Comparison of ENCODE assay signal across 24 cellular contexts in genomic region chr22:39138357-39138997, GRCh38. TPM values are rescaled to one million over a fixed set of nuclear protein-coding genes. Genes with fewer than 3 reads are reported as not detected.
"Had no signal": no experiment of that assay in that cellular context is flagged by ENCODE, and none has a peak within 500 bp of the region (broad histone marks: within the 10 kb centered on the region; RNA-seq: fewer than 3 reads in every experiment).

No MANE protein-coding gene starts in this region.

- H3K9me3 ChIP-seq: esophagus squamous epithelium, heart right ventricle, tibial nerve had no signal

- H3K9me3 Mint-ChIP-seq: activated naive CD4-positive, alpha-beta T cell treated with anti-CD3 and anti-CD28 coated beads, Interleukin-2, amount 50 U/mL, for 24 hours; activated T-cell treated with anti-CD3 and anti-CD28 coated beads, Interleukin-2, amount 50 U/mL, for 4 hours; immature natural killer cell; natural killer cell treated with Interleukin-12 subunit alpha and Interleukin-12 subunit beta and Interleukin-15 and Interleukin-18, amount 100 ng/mL, for 72 hours; stimulated activated naive CD8-positive, alpha-beta T cell treated with anti-CD3 and anti-CD28 coated beads, Interleukin-15, Interleukin-2, amounts not matched to agents 100 ng/mL and 50 ng/mL, for 24 hours; T-helper 2 cell treated with Interferon-gamma antibody and Interleukin-4, amounts not matched to agents 5 μg/mL and 100 μg/mL, for 36 hours had no signal

- H3K27ac Mint-ChIP-seq: activated CD4-positive, alpha-beta T cell treated with anti-CD3 and anti-CD28 coated beads for 36 hours; activated naive CD4-positive, alpha-beta T cell treated with anti-CD3 and anti-CD28 coated beads, Interleukin-2, amount 50 U/mL, for 24 hours; natural killer cell treated with Interleukin-12 subunit alpha and Interleukin-12 subunit beta and Interleukin-15 and Interleukin-18, amount 100 ng/mL, for 72 hours; progenitor cell of endocrine pancreas; stimulated activated naive CD8-positive, alpha-beta T cell treated with anti-CD3 and anti-CD28 coated beads, Interleukin-15, Interleukin-2, amounts not matched to agents 100 ng/mL and 50 ng/mL, for 24 hours; T-helper 2 cell treated with Interferon-gamma antibody and Interleukin-4, amounts not matched to agents 5 μg/mL and 100 μg/mL, for 36 hours had no signal

- DNase-seq: activated CD4-positive, alpha-beta T cell treated with anti-CD3 and anti-CD28 coated beads for 36 hours; activated CD4-positive, alpha-beta T cell treated with anti-CD3 and anti-CD28 coated beads, Interleukin-2, amount 50 U/mL, for 48 hours; activated gamma-delta T cell; activated T-cell treated with anti-CD3 and anti-CD28 coated beads, Interleukin-2, amount 50 U/mL, for 4 hours; dermis blood vessel endothelial cell; effector memory CD4-positive, alpha-beta T cell; esophagus squamous epithelium; heart right ventricle; immature natural killer cell; nucleus accumbens; stimulated activated CD4-positive, alpha-beta T cell treated with anti-CD3 and anti-CD28 coated beads, Interleukin-15, amount 100 ng/mL, for 24 hours; stimulated activated CD4-positive, alpha-beta T cell treated with anti-CD3 and anti-CD28 coated beads, Interleukin-2, amount 100 ng/mL, for 48 hours had no signal

- H3K36me3 Mint-ChIP-seq: natural killer cell treated with Interleukin-12 subunit alpha and Interleukin-12 subunit beta and Interleukin-15 and Interleukin-18, amount 100 ng/mL, for 72 hours had no signal

- H3K4me3 Mint-ChIP-seq: activated CD4-positive, alpha-beta T cell treated with anti-CD3 and anti-CD28 coated beads for 36 hours; activated naive CD4-positive, alpha-beta T cell treated with anti-CD3 and anti-CD28 coated beads, Interleukin-2, amount 50 U/mL, for 24 hours; activated T-cell treated with anti-CD3 and anti-CD28 coated beads, Interleukin-2, amount 50 U/mL, for 4 hours; immature natural killer cell; natural killer cell treated with Interleukin-12 subunit alpha and Interleukin-12 subunit beta and Interleukin-15 and Interleukin-18, amount 100 ng/mL, for 72 hours; stimulated activated naive CD8-positive, alpha-beta T cell treated with anti-CD3 and anti-CD28 coated beads, Interleukin-15, Interleukin-2, amounts not matched to agents 100 ng/mL and 50 ng/mL, for 24 hours; T-helper 2 cell treated with Interferon-gamma antibody and Interleukin-4, amounts not matched to agents 5 μg/mL and 100 μg/mL, for 36 hours had no signal

- H3K27me3 ChIP-seq: esophagus squamous epithelium, heart right ventricle, tibial nerve had no signal

- H3K27me3 Mint-ChIP-seq: activated CD4-positive, alpha-beta T cell treated with anti-CD3 and anti-CD28 coated beads for 36 hours; activated naive CD4-positive, alpha-beta T cell treated with anti-CD3 and anti-CD28 coated beads, Interleukin-2, amount 50 U/mL, for 24 hours; natural killer cell treated with Interleukin-12 subunit alpha and Interleukin-12 subunit beta and Interleukin-15 and Interleukin-18, amount 100 ng/mL, for 72 hours; stimulated activated naive CD8-positive, alpha-beta T cell treated with anti-CD3 and anti-CD28 coated beads, Interleukin-15, Interleukin-2, amounts not matched to agents 100 ng/mL and 50 ng/mL, for 24 hours had no signal

- FAIRE-seq: TTC549, urothelium cell line had no signal

- H3K4me3 ChIP-seq: esophagus squamous epithelium, heart right ventricle, skin epidermis, tibial nerve had no signal

- H3K27ac ChIP-seq: esophagus squamous epithelium, heart right ventricle, skin epidermis, tibial nerve had no signal

RNA-seq across cellular contexts. Expression of gene APOBEC3H, which starts 41.4 kb away (rescaled TPM):
- total RNA-seq: cerebellum, dermis blood vessel endothelial cell, liver, mesenteric fat pad, progenitor cell of endocrine pancreas had no signal
